8 cellular contexts compared by ENCODE assay signal in the genomic region with DNA sequence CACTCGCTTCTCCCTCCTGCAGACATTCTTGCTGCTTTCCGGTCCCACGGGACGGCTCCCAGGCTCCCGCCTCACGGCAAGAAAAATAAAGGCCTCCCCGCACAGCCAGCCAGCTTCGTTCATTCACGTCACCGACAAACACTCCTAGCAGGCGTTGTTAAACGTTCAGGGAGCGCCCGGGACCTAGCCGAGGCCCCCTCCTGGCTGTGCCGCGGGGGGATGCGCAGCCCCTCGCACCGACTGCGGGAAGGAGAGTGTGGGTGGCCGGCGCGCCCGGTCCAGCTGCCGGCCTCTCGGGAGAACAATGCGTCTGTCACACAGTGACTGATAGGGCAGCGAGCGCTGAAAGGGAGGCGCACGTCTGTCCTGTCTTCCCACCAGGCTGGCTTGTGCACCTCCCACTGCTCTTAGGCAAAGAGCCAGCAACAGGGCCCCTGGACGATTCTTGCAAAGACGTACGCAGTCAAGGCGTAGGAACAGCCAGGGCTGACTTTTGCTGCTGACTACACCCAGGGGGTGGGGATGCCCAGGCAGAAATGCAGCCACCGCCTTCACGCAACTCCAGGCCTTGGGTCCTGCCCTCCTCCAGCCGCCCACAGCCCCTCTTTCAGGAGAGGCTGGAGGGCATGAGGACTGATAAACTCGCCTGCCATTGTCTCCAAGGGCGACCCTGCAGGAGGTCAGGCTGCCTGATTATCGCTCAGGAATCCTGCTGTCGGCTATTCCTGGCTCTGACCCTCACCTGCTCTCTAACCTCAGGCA.
DNase-seq lines count a peak whose midpoint lies in the region; ATAC-seq and TF ChIP-seq lines count a peak whose summit lies in the region.

No MANE protein-coding gene starts in this region.

- no peak for TF ChIP-seq POLR2A in sigmoid colon (IDR thresholded peaks at IDR 0.05)

- H3K9me3 ChIP-seq in iPS-15b (ENCODE audit: control insufficient read depth, insufficient read depth, low read length) (no peaks in the 10 kb centered on the region), sigmoid colon (no peaks in the 10 kb centered on the region)

- peak overlapping the region; percentile 57 to 87 (median 76) for H3K27ac ChIP-seq in sigmoid colon

- peaks cover 10% of the 10 kb centered on the region for H3K4me1 ChIP-seq in iPS-15b (ENCODE audit: control insufficient read depth, insufficient read depth, low read length)
- H3K4me1 ChIP-seq in sigmoid colon, result peaks cover 0 to 33% (median 20%) of the 10 kb centered on the region in 4 donors

- TF ChIP-seq EP300 in Ishikawa (IDR thresholded peaks at IDR 0.05; ENCODE audit: borderline replicate concordance), result 0 out of 2 replicates have a peak, but pooled peaks have one; percentile 23
- TF ChIP-seq EP300 in sigmoid colon (IDR thresholded peaks at IDR 0.05), result no peak

- intact Hi-C loops in sigmoid colon (cut with DNase I), result loop anchor here (5.0 kb wide), 2 partner anchors 51 to 384 kb away; partner anchors contain the start of gene HEY2

- TF ChIP-seq CTCF in sigmoid colon (IDR thresholded peaks at IDR 0.05), result no peak

- H3K36me3 ChIP-seq in iPS-15b (ENCODE audit: control insufficient read depth, insufficient read depth, low read length), result no peaks in the 10 kb centered on the region
- no peaks in the 10 kb centered on the region for H3K36me3 ChIP-seq in sigmoid colon

- ATAC-seq in GM21515 (IDR thresholded peaks at IDR 0.05; ENCODE audit: unreplicated experiment) (no peak), GM21381 (IDR thresholded peaks at IDR 0.05; ENCODE audit: unreplicated experiment) (no peak), HG02763 (IDR thresholded peaks at IDR 0.05; ENCODE audit: unreplicated experiment) (no peak)

- H3K27me3 ChIP-seq in iPS-15b (ENCODE audit: control insufficient read depth, insufficient read depth, low read length), result peaks cover 48% of the 10 kb centered on the region
- H3K27me3 ChIP-seq in sigmoid colon, result no peaks in the 10 kb centered on the region

- peak overlapping the region; percentile 9 for H3K9ac ChIP-seq in iPS-15b (ENCODE audit: low read depth, low read length)

- no peak for TF ChIP-seq RAD21 in Ishikawa (IDR thresholded peaks at IDR 0.05; ENCODE audit: low read depth)

- DNase-seq in AG08395 (ENCODE audit: low spot score) (peak; percentile 11), astrocyte of the hippocampus (ENCODE audit: low read depth, low spot score) (peak; percentile 79), sigmoid colon (peak; percentile 82)

- H3K4me3 ChIP-seq in iPS-15b (ENCODE audit: low read depth, low read length) (peak overlapping the region; percentile 59), sigmoid colon (peak overlapping the region; percentile 40 to 56 (median 49))

- WGBS in sigmoid colon, 2 donors, result 6 to 11% methylated on average over 43 of the region's 43 CpGs

TF ChIP-seq in Ishikawa, 13 proteins besides CTCF, POLR2A, EP300 and RAD21:
- TF ChIP-seq, protein P1, sequence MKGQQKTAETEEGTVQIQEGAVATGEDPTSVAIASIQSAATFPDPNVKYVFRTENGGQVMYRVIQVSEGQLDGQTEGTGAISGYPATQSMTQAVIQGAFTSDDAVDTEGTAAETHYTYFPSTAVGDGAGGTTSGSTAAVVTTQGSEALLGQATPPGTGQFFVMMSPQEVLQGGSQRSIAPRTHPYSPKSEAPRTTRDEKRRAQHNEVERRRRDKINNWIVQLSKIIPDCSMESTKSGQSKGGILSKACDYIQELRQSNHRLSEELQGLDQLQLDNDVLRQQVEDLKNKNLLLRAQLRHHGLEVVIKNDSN (IDR thresholded peaks at IDR 0.05), result no peak
- TF ChIP-seq EGR1 (IDR thresholded peaks at IDR 0.05), result no peak; the same call in 1 of the 2 replicates
- TF ChIP-seq, protein P2, sequence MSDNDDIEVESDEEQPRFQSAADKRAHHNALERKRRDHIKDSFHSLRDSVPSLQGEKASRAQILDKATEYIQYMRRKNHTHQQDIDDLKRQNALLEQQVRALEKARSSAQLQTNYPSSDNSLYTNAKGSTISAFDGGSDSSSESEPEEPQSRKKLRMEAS (IDR thresholded peaks at IDR 0.05), result peak; percentile 57; the same call in 1 of the 2 replicates
- TF ChIP-seq CEBPB (IDR thresholded peaks at IDR 0.05), result no peak
- TF ChIP-seq, protein P3, sequence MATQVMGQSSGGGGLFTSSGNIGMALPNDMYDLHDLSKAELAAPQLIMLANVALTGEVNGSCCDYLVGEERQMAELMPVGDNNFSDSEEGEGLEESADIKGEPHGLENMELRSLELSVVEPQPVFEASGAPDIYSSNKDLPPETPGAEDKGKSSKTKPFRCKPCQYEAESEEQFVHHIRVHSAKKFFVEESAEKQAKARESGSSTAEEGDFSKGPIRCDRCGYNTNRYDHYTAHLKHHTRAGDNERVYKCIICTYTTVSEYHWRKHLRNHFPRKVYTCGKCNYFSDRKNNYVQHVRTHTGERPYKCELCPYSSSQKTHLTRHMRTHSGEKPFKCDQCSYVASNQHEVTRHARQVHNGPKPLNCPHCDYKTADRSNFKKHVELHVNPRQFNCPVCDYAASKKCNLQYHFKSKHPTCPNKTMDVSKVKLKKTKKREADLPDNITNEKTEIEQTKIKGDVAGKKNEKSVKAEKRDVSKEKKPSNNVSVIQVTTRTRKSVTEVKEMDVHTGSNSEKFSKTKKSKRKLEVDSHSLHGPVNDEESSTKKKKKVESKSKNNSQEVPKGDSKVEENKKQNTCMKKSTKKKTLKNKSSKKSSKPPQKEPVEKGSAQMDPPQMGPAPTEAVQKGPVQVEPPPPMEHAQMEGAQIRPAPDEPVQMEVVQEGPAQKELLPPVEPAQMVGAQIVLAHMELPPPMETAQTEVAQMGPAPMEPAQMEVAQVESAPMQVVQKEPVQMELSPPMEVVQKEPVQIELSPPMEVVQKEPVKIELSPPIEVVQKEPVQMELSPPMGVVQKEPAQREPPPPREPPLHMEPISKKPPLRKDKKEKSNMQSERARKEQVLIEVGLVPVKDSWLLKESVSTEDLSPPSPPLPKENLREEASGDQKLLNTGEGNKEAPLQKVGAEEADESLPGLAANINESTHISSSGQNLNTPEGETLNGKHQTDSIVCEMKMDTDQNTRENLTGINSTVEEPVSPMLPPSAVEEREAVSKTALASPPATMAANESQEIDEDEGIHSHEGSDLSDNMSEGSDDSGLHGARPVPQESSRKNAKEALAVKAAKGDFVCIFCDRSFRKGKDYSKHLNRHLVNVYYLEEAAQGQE (IDR thresholded peaks at IDR 0.05; ENCODE audit: low read depth), result no peak
- TF ChIP-seq ZBTB7A (IDR thresholded peaks at IDR 0.05; ENCODE audit: low read depth), result no peak; the same call in 1 of the 2 replicates
- TF ChIP-seq TEAD4 (IDR thresholded peaks at IDR 0.05), result no peak
- TF ChIP-seq CREB1 (IDR thresholded peaks at IDR 0.05; ENCODE audit: low read depth), result no peak
- no peak; the same call in 1 of the 2 replicates for TF ChIP-seq YY1 (IDR thresholded peaks at IDR 0.05; ENCODE audit: low read depth)
- no peak for TF ChIP-seq TAF1 (IDR thresholded peaks at IDR 0.05; ENCODE audit: low read depth)
- TF ChIP-seq NFIC (IDR thresholded peaks at IDR 0.05), result peak; percentile 69; the same call in 1 of the 2 replicates
- TF ChIP-seq FOXM1 (IDR thresholded peaks at IDR 0.05; ENCODE audit: borderline replicate concordance, low read depth), result 0 out of 2 replicates have a peak, but pooled peaks have one; percentile 29

Comparison
In these comparisons a context has a peak if more than half of its experiments do, and no peak if none do; other contexts are left out.
1. DNase-seq: peak in every context shown above with its lines; median percentile 82 in sigmoid colon; 79 in astrocyte of the hippocampus; 11 in AG08395.